Comparison of ENCODE assay signal across 8 cellular contexts in genomic region chr4:184649971-184650855, GRCh38. TPM values are rescaled to one million over a fixed set of nuclear protein-coding genes. Genes with fewer than 3 reads are reported as not detected.
DNase-seq lines count a peak whose midpoint lies in the region; ATAC-seq lines count a peak whose summit lies in the region.

No MANE protein-coding gene starts in this region.

- peaks cover 40% of the 10 kb centered on the region for H3K36me3 Mint-ChIP-seq in activated CD4-positive, alpha-beta T cell treated with anti-CD3 and anti-CD28 coated beads for 36 hours (ENCODE audit: low read depth)
- peaks cover 0 to 17% (median 0%) of the 10 kb centered on the region in 3 donors for H3K36me3 Mint-ChIP-seq in immature natural killer cell
- H3K36me3 Mint-ChIP-seq in stimulated activated memory B cell treated with anti-CD40 and anti-IgM and Interleukin-4, amounts not matched to agents 10 μg/mL and 1 μg/mL and 100 μg/mL, for 72 hours: peaks cover 23% of the 10 kb centered on the region

- peak overlapping the region; percentile 92 for H3K27ac Mint-ChIP-seq in activated CD4-positive, alpha-beta T cell treated with anti-CD3 and anti-CD28 coated beads for 36 hours
- H3K27ac Mint-ChIP-seq in immature natural killer cell: peak overlapping the region; percentile 84 to 98 (median 96)
- H3K27ac Mint-ChIP-seq in stimulated activated memory B cell treated with anti-CD40 and anti-IgM and Interleukin-4, amounts not matched to agents 10 μg/mL and 1 μg/mL and 100 μg/mL, for 72 hours: peak overlapping the region; percentile 85

- H3K4me3 Mint-ChIP-seq in activated CD4-positive, alpha-beta T cell treated with anti-CD3 and anti-CD28 coated beads for 36 hours: peak overlapping the region; percentile 94
- H3K4me3 Mint-ChIP-seq in immature natural killer cell: peak overlapping the region; percentile 91 to 99 (median 94)
- peak overlapping the region; percentile 93 for H3K4me3 Mint-ChIP-seq in stimulated activated memory B cell treated with anti-CD40 and anti-IgM and Interleukin-4, amounts not matched to agents 10 μg/mL and 1 μg/mL and 100 μg/mL, for 72 hours

- H3K9me3 Mint-ChIP-seq in activated CD4-positive, alpha-beta T cell treated with anti-CD3 and anti-CD28 coated beads for 36 hours (ENCODE audit: low read depth): no peaks in the 10 kb centered on the region
- no peaks in the 10 kb centered on the region for H3K9me3 Mint-ChIP-seq in immature natural killer cell
- no peaks in the 10 kb centered on the region for H3K9me3 Mint-ChIP-seq in stimulated activated memory B cell treated with anti-CD40 and anti-IgM and Interleukin-4, amounts not matched to agents 10 μg/mL and 1 μg/mL and 100 μg/mL, for 72 hours

- H3K27ac ChIP-seq in angular gyrus (ENCODE audit: low read depth, low read length): peak overlapping the region; percentile 67

- H3K9me3 ChIP-seq in HAP-1: no peaks in the 10 kb centered on the region

- intact Hi-C loops in activated CD4-positive, alpha-beta T cell treated with anti-CD3 and anti-CD28 coated beads for 36 hours (cut with DNase I, micrococcal nuclease): loop anchor here (1.0 to 5.0 kb wide), 20 partner anchors 77 to 1206 kb away; partner anchors contain the start of genes CENPU (in 2 of the 2), IRF2 (in 2 of the 2), ACSL1 (in 1 of the 2) and ANKRD37 (in 1 of the 2)

- peak; percentile 24 for DNase-seq in activated CD4-positive, alpha-beta T cell treated with anti-CD3 and anti-CD28 coated beads for 36 hours
- DNase-seq in activated CD4-positive, alpha-beta T cell treated with anti-CD3 and anti-CD28 coated beads for 1 hour: no peak
- DNase-seq in HAP-1 (ENCODE audit: low spot score in 2 of 2) (peak; percentile 50 to 57), MV-4-11 (lab: John Stamatoyannopoulos, UW) (peak; percentile 35), immature natural killer cell (no peak)

- CTCF ChIA-PET in activated CD4-positive, alpha-beta T cell treated with anti-CD3 and anti-CD28 coated beads for 36 hours (lab: Charles Lee): interaction anchor here (0.7 to 2.7 kb wide), 2 partner anchors 136 to 386 kb away, joined by 3 to 11 read pairs; no protein-coding TSS in a partner anchor

- peak overlapping the region; percentile 47 for H3K4me3 ChIP-seq in HAP-1

- in situ Hi-C loops in HAP-1 (cut with MboI; ENCODE audit: low sequenced_read_pairs): loop anchor here (10.0 kb wide), 1 partner anchor 175 kb away; the partner anchor contains the start of gene IRF2

- no peaks in the 10 kb centered on the region for H3K27me3 ChIP-seq in HAP-1 (ENCODE audit: low read depth)

- no peaks in the 10 kb centered on the region for H3K36me3 ChIP-seq in HAP-1 (replicated peaks)

- peak; percentile 3 for ATAC-seq in activated CD4-positive, alpha-beta T cell treated with anti-CD3 and anti-CD28 coated beads for 36 hours
- peak; percentile 3 for ATAC-seq in stimulated activated memory B cell treated with anti-CD40 and anti-IgM and Interleukin-4, amounts not matched to agents 10 μg/mL and 1 μg/mL and 100 μg/mL, for 72 hours
- no peak for ATAC-seq in GM19328 (IDR thresholded peaks at IDR 0.05; ENCODE audit: unreplicated experiment)

- POLR2A ChIA-PET in activated CD4-positive, alpha-beta T cell treated with anti-CD3 and anti-CD28 coated beads for 36 hours (lab: Charles Lee): interaction anchor here (1.0 to 1.9 kb wide), 3 partner anchors 83 to 369 kb away, joined by 3 to 15 read pairs (median 6); partner anchors contain the start of gene CENPU

- H3K4me1 ChIP-seq in HAP-1: peaks cover 27% of the 10 kb centered on the region

- peaks cover 43% of the 10 kb centered on the region for H3K4me1 Mint-ChIP-seq in activated CD4-positive, alpha-beta T cell treated with anti-CD3 and anti-CD28 coated beads for 36 hours
- peaks cover 55 to 65% of the 10 kb centered on the region in 2 donors for H3K4me1 Mint-ChIP-seq in immature natural killer cell
- peaks cover 45% of the 10 kb centered on the region for H3K4me1 Mint-ChIP-seq in stimulated activated memory B cell treated with anti-CD40 and anti-IgM and Interleukin-4, amounts not matched to agents 10 μg/mL and 1 μg/mL and 100 μg/mL, for 72 hours

- no peaks in the 10 kb centered on the region for H3K27me3 Mint-ChIP-seq in activated CD4-positive, alpha-beta T cell treated with anti-CD3 and anti-CD28 coated beads for 36 hours
- peaks cover 6 to 8% (median 8%) of the 10 kb centered on the region in 3 donors for H3K27me3 Mint-ChIP-seq in immature natural killer cell (ENCODE audit: low read depth in 3 of 3)
- no peaks in the 10 kb centered on the region for H3K27me3 Mint-ChIP-seq in stimulated activated memory B cell treated with anti-CD40 and anti-IgM and Interleukin-4, amounts not matched to agents 10 μg/mL and 1 μg/mL and 100 μg/mL, for 72 hours

RNA-seq across cellular contexts. Expression of gene PRIMPOL, which starts 0.7 kb away (rescaled TPM):
- 10 to 100 TPM; 20.4 to 24.3 TPM for total RNA-seq in activated CD4-positive, alpha-beta T cell treated with anti-CD3 and anti-CD28 coated beads for 36 hours
- polyA plus RNA-seq in immature natural killer cell: 10 to 100 TPM; 16.9 to 37.8 (median 21.0) TPM

RNA-seq across cellular contexts. Expression of gene CASP3, which starts 1.0 kb away (rescaled TPM):
- total RNA-seq in activated CD4-positive, alpha-beta T cell treated with anti-CD3 and anti-CD28 coated beads for 36 hours: 10 to 100 TPM; 44.3 to 65.7 TPM
- 10 to 100 TPM in 2 of 3 donors, 1 to 10 TPM in 1; 8.2 to 20.1 (median 11.9) TPM for polyA plus RNA-seq in immature natural killer cell

Comparison
In these comparisons a context has a peak if more than half of its experiments do, and no peak if none do; other contexts are left out.
1. DNase-seq: peak in activated CD4-positive, alpha-beta T cell treated with anti-CD3 and anti-CD28 coated beads for 36 hours (single experiment), HAP-1 (2 of 2) and MV-4-11 (single experiment); none in activated CD4-positive, alpha-beta T cell treated with anti-CD3 and anti-CD28 coated beads for 1 hour (single experiment) and immature natural killer cell (0 of 3).
2. Peak in every context shown above with its lines, with median percentiles within 50 percentile points of each other: H3K27ac Mint-ChIP-seq and H3K4me3 Mint-ChIP-seq.